ENCODE assay signal across 11 cellular contexts in genomic region chr13:95560387-95560786, GRCh38. TPM values are rescaled to one million over a fixed set of nuclear protein-coding genes. Genes with fewer than 3 reads are reported as not detected.
"Had no signal": no experiment of that assay in that cellular context is flagged by ENCODE, and none has a peak within 500 bp of the region (broad histone marks: within the 10 kb centered on the region; RNA-seq: fewer than 3 reads in every experiment).

No MANE protein-coding gene starts in this region.

- H3K4me2 ChIP-seq: GM23338, KMS-11 had no signal

- FAIRE-seq: H1 had no signal

- DNase-seq: H9, HCEC 1CT, HFFc6, IMR-90, Karpas-422, KBM-7 had no signal

- H3K27ac Mint-ChIP-seq: GM23338, H9, HFFc6 had no signal

- H3K4me3 ChIP-seq: GM23338 had no signal

- H3K9ac ChIP-seq: KMS-11 had no signal

- H3K9me3 Mint-ChIP-seq: GM23338, H9, HFFc6 had no signal

- H3K27ac ChIP-seq: HL-60, KMS-11 had no signal

- H3K4me3 Mint-ChIP-seq: GM23338, H9, HFFc6 had no signal

- ATAC-seq: GM23338 had no signal

- H2AFZ ChIP-seq: GM23338 had no signal

RNA-seq across cellular contexts. Expression of gene CLDN10, which starts 7.9 kb away (rescaled TPM):
- total RNA-seq: HFFc6, HT1080, IMR-90 had no signal
- polyA plus RNA-seq: IMR-90 had no signal
